ENCODE assay signal across 29 cellular contexts in the genomic region with DNA sequence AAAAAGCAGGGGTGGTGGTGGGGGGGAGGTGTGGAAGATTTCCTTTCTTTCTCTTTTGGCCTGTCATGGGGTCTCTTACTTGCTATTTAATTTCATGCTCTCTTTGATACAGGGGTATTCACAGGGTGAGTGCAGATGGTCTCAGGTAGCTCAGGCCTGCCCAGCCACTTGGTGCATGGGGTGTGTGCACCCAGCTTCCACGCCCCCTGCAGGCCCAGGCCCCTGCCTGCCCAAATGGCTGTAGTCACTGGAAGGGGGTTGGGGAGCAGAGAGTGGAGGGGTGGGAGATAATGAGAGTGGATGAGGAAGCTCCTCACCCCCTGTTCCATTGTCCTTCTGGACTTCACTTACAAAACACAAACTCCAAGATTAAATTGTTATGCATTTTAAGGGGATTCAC.
DNase-seq lines count a peak whose midpoint lies in the region; ATAC-seq, FAIRE-seq and TF ChIP-seq lines count a peak whose summit lies in the region.
"Had no signal": no experiment of that assay in that cellular context is flagged by ENCODE, and none has a peak within 500 bp of the region (broad histone marks: within the 10 kb centered on the region; RNA-seq: fewer than 3 reads in every experiment).

No MANE protein-coding gene starts in this region.

- H3K36me3 ChIP-seq in K562 (ENCODE audit: control insufficient read depth, insufficient read depth, low read length) (no peaks in the 10 kb centered on the region), keratinocyte (ENCODE audit: control insufficient read depth in 2 of 2, extremely low read depth in 1 of 2, insufficient read depth in 2 of 2, low read length in 2 of 2) (no peaks in the 10 kb centered on the region), vagina (no peaks in the 10 kb centered on the region)
- H3K36me3 ChIP-seq: BLaER1, esophagus muscularis mucosa, tibial nerve had no signal

- CTCF ChIA-PET in K562 (lab: Yijun Ruan, JAX; ENCODE audit: low intra/inter-chr PET ratio) = no interaction called here

- no peak overlapping the region for H4K8ac ChIP-seq in H9 (replicated peaks; ENCODE audit: insufficient read length, low read depth, low read length)

- TF ChIP-seq CTCF in GM12864 (IDR thresholded peaks at IDR 0.05; ENCODE audit: low read depth, low read length, missing control alignments) (peak; percentile 37), H9 (conservative IDR thresholded peaks at IDR 0.05) (peak; percentile 48; the same call in 2 of the 3 replicates), K562 (IDR thresholded peaks at IDR 0.05 in 2 of 3, conservative IDR thresholded peaks at IDR 0.05 in 1 of 3; ENCODE audit: insufficient read depth in 2 of 3, low read depth in 1 of 3, low read length in 3 of 3) (peak; percentile 43 to 50 (median 49)), keratinocyte (optimal IDR thresholded peaks at IDR 0.05 in 1 of 3, IDR thresholded peaks at IDR 0.05 in 1 of 3, conservative IDR thresholded peaks at IDR 0.05 in 1 of 3; ENCODE audit: extremely low read depth in 1 of 3, insufficient read depth in 2 of 3, low read length in 3 of 3) (peak in 2 of 3 experiments; percentile 18), vagina (IDR thresholded peaks at IDR 0.05) (no peak)

- no peak overlapping the region for H3K23ac ChIP-seq in H9 (ENCODE audit: insufficient read length, low read depth, low read length)

- peaks cover 24 to 31% of the 10 kb centered on the region in 2 experiments for H3K4me1 Mint-ChIP-seq in H9
- peaks cover 30% of the 10 kb centered on the region for H3K4me1 Mint-ChIP-seq in T-helper 2 cell treated with Interferon-gamma antibody and Interleukin-4, amounts not matched to agents 5 μg/mL and 100 μg/mL, for 36 hours (ENCODE audit: low read depth)
- H3K4me1 Mint-ChIP-seq: stimulated activated effector memory CD8-positive, alpha-beta T cell treated with anti-CD3 and anti-CD28 coated beads, Interleukin-12 subunit alpha, Interleukin-12 subunit beta, amount 100 ng/mL, for 72 hours had no signal

- no TSS peak for BruUV-seq in K562 (replicated peaks; lab: Mats Ljungman, UMichigan)

- H4K5ac ChIP-seq in H9 (ENCODE audit: insufficient read length, low read depth, low read length) = no peak overlapping the region

- peak; percentile 34 to 41 for TF ChIP-seq RAD21 in K562 (CRISPR knock-in tag; conservative IDR thresholded peaks at IDR 0.05 in 1 of 2, IDR thresholded peaks at IDR 0.05 in 1 of 2)

- H3K9ac ChIP-seq in H9 (ENCODE audit: extremely low read depth, insufficient read length, low read length) = no peak overlapping the region
- no peak overlapping the region for H3K9ac ChIP-seq in K562 (ENCODE audit: insufficient read depth in 1 of 2, low read depth in 2 of 2, low read length in 2 of 2)
- no peak overlapping the region for H3K9ac ChIP-seq in keratinocyte (ENCODE audit: control insufficient read depth, extremely low read depth, insufficient read depth, low read length)
- H3K9ac ChIP-seq: BLaER1 had no signal

- no peak overlapping the region for H3K4ac ChIP-seq in H9 (ENCODE audit: low read depth, low read length)

- no peak for TF ChIP-seq EP300 in K562 (IDR thresholded peaks at IDR 0.05; ENCODE audit: low read length)

- H4K20me1 ChIP-seq in H9 (ENCODE audit: control insufficient read depth, insufficient read depth, insufficient read length) (no peaks in the 10 kb centered on the region), K562 (replicated peaks; ENCODE audit: control insufficient read depth, insufficient read depth, low read length) (no peaks in the 10 kb centered on the region), keratinocyte (ENCODE audit: control insufficient read depth, extremely low read depth, insufficient read depth, low read length) (no peaks in the 10 kb centered on the region)
- H4K20me1 ChIP-seq: BLaER1 had no signal

- H3K27ac ChIP-seq in H9 (ENCODE audit: insufficient read length, low read depth, low read length) (no peak overlapping the region), K562 (ENCODE audit: extremely low read depth, low read depth, low read length) (no peak overlapping the region), keratinocyte (ENCODE audit: control insufficient read depth, insufficient read depth, low read length) (no peak overlapping the region), vagina (no peak overlapping the region)
- H3K27ac ChIP-seq: BLaER1, esophagus muscularis mucosa, tibial nerve had no signal

- WGBS in H9 (ENCODE audit: extremely low coverage, insufficient read length, low lambda C conversion rate) = no CpG with 5 or more reads among the region's 1 CpG
- 0% methylated on average over 1 of the region's 1 CpG for WGBS in K562 (ENCODE audit: insufficient coverage, low coverage, missing lambda C conversion rate)

- H3K79me2 ChIP-seq in H9 (ENCODE audit: insufficient read depth, low read length) (no peaks in the 10 kb centered on the region), K562 (ENCODE audit: control insufficient read depth, insufficient read depth, low read length) (no peaks in the 10 kb centered on the region), keratinocyte (ENCODE audit: control insufficient read depth, insufficient read depth, low read length) (no peaks in the 10 kb centered on the region)

- no peak overlapping the region for H4K91ac ChIP-seq in H9 (ENCODE audit: insufficient read length, low read depth, low read length)

- no peak overlapping the region for H2BK15ac ChIP-seq in H9 (ENCODE audit: low read depth, low read length)

- no peaks in the 10 kb centered on the region for H3K36me3 Mint-ChIP-seq in H9 (ENCODE audit: insufficient read depth in 1 of 3, low read depth in 3 of 3)
- H3K36me3 Mint-ChIP-seq in T-helper 2 cell treated with Interferon-gamma antibody and Interleukin-4, amounts not matched to agents 5 μg/mL and 100 μg/mL, for 36 hours (ENCODE audit: low read depth) = no peaks in the 10 kb centered on the region
- H3K36me3 Mint-ChIP-seq: IgD-negative memory B cell; memory B cell; stimulated activated effector memory CD8-positive, alpha-beta T cell treated with anti-CD3 and anti-CD28 coated beads, Interleukin-12 subunit alpha, Interleukin-12 subunit beta, amount 100 ng/mL, for 72 hours; T-cell had no signal

- no peak overlapping the region for H2BK20ac ChIP-seq in H9 (ENCODE audit: low read depth, low read length, poor library complexity, severe bottlenecking)

- H3K4me3 ChIP-seq in GM12864 (ENCODE audit: low read depth, low read length) (no peak overlapping the region), K562 (no peak overlapping the region), keratinocyte (ENCODE audit: control insufficient read depth in 2 of 3, extremely low read depth in 1 of 3, insufficient read depth in 2 of 3, low read depth in 1 of 3, low read length in 3 of 3) (no peak overlapping the region), vagina (no peak overlapping the region)
- H3K4me3 ChIP-seq: BLaER1, esophagus muscularis mucosa, tibial nerve had no signal

- H3K27me3 ChIP-seq in H9 (ENCODE audit: insufficient read depth, low read length) (no peaks in the 10 kb centered on the region), K562 (ENCODE audit: control insufficient read depth in 2 of 2, insufficient read depth in 2 of 2, low read length in 2 of 2) (no peaks in the 10 kb centered on the region), keratinocyte (ENCODE audit: control insufficient read depth, extremely low read depth, insufficient read depth, low read length) (no peaks in the 10 kb centered on the region), vagina (no peaks in the 10 kb centered on the region)
- H3K27me3 ChIP-seq: BLaER1, esophagus muscularis mucosa, tibial nerve had no signal

- in situ Hi-C loops in K562 (cut with MboI) = no loop called here

- H3K4me2 ChIP-seq in H9 (ENCODE audit: insufficient read depth, insufficient read length, low read length) (no peak overlapping the region), K562 (ENCODE audit: insufficient read depth, low read length) (no peak overlapping the region), keratinocyte (ENCODE audit: control insufficient read depth, extremely low read depth, insufficient read depth, low read depth, low read length) (no peak overlapping the region)
- H3K4me2 ChIP-seq: BLaER1 had no signal

- H2BK120ac ChIP-seq in H9 (ENCODE audit: low read depth, low read length, poor library complexity, severe bottlenecking) = no peak overlapping the region

- DNase-seq in GM12864 (ENCODE audit: low read depth) (no peak), H9 (peak; percentile 59), K562 (ENCODE audit: extremely low read depth in 1 of 4, low spot score in 3 of 4) (peak in 2 of 4 experiments; percentile 38 to 40), keratinocyte (ENCODE audit: low read depth, low spot score) (no peak), vagina (ENCODE audit: extremely low spot score in 2 of 2) (no peak), cortex of kidney (lab: John Stamatoyannopoulos, UW) (no peak)
- no peak for DNase-seq in T-helper 2 cell treated with Interferon-gamma antibody and Interleukin-4, amounts not matched to agents 5 μg/mL and 100 μg/mL, for 36 hours (ENCODE audit: low spot score)
- DNase-seq in effector CD4-positive, alpha-beta T cell = no peak
- DNase-seq: activated CD4-positive, alpha-beta T cell treated with anti-CD3 and anti-CD28 coated beads, Interleukin-2, amount 50 U/mL, for 4 hours; activated T-cell treated with anti-CD3 and anti-CD28 coated beads, Interleukin-2, amount 50 U/mL, for 48 hours; central memory CD4-positive, alpha-beta T cell; NCI-H1048; NCI-H1694; NCI-H446; NCI-H82; nephron progenitor cell; OCI-M1; stimulated activated CD4-positive, alpha-beta T cell treated with anti-CD3 and anti-CD28 coated beads, Interleukin-15, amount 100 ng/mL, for 24 hours; T-cell had no signal

- H3K9me3 Mint-ChIP-seq in H9 = no peaks in the 10 kb centered on the region
- H3K9me3 Mint-ChIP-seq in T-helper 2 cell treated with Interferon-gamma antibody and Interleukin-4, amounts not matched to agents 5 μg/mL and 100 μg/mL, for 36 hours = no peaks in the 10 kb centered on the region
- H3K9me3 Mint-ChIP-seq: dendritic cell treated with granulocyte-macrophage colony-stimulating factor and Interleukin-4, amounts not matched to agents 40 ng/mL and 50 ng/mL, for 4 days; IgD-negative memory B cell; memory B cell; nephron progenitor cell; stimulated activated effector memory CD8-positive, alpha-beta T cell treated with anti-CD3 and anti-CD28 coated beads, Interleukin-12 subunit alpha, Interleukin-12 subunit beta, amount 100 ng/mL, for 72 hours; T-cell had no signal

- FAIRE-seq in K562 (lab: Jason Lieb, UNC) (no peak), keratinocyte (lab: Jason Lieb, UNC) (no peak)
- FAIRE-seq: frontal cortex, G401.6 had no signal

- H3K9me1 ChIP-seq in K562 (ENCODE audit: control insufficient read depth, insufficient read depth, low read length) (no peaks in the 10 kb centered on the region), keratinocyte (ENCODE audit: control insufficient read depth, extremely low read depth, insufficient read depth, low read length) (no peaks in the 10 kb centered on the region)

- H3K27me3 Mint-ChIP-seq in H9 (ENCODE audit: low read depth) = no peaks in the 10 kb centered on the region
- peaks cover 4% of the 10 kb centered on the region for H3K27me3 Mint-ChIP-seq in T-helper 2 cell treated with Interferon-gamma antibody and Interleukin-4, amounts not matched to agents 5 μg/mL and 100 μg/mL, for 36 hours (ENCODE audit: low read depth)
- H3K27me3 Mint-ChIP-seq: dendritic cell treated with granulocyte-macrophage colony-stimulating factor and Interleukin-4, amounts not matched to agents 40 ng/mL and 50 ng/mL, for 4 days; IgD-negative memory B cell; memory B cell; T-cell had no signal

- no peak overlapping the region for H3K14ac ChIP-seq in H9 (ENCODE audit: insufficient read depth, low read length)

- POLR2A ChIA-PET in K562 (lab: Yijun Ruan, JAX) = no interaction called here

- no peaks in the 10 kb centered on the region for H3K23me2 ChIP-seq in H9 (ENCODE audit: insufficient read length, low read depth, low read length, poor library complexity, severe bottlenecking)

- H2AK5ac ChIP-seq in H9 (ENCODE audit: insufficient read length, low read length) = no peak overlapping the region

- peak; percentile 91 for ATAC-seq in K562
- ATAC-seq: left lobe of liver; stimulated activated effector memory CD8-positive, alpha-beta T cell treated with anti-CD3 and anti-CD28 coated beads, Interleukin-12 subunit alpha, Interleukin-12 subunit beta, amount 100 ng/mL, for 72 hours; T-cell had no signal

- TF ChIP-seq POLR2A in K562 (conservative IDR thresholded peaks at IDR 0.05) = no peak
- no peak for TF ChIP-seq POLR2A in vagina (IDR thresholded peaks at IDR 0.05)

- H3K4me1 ChIP-seq in H9 (ENCODE audit: insufficient read depth, low read length) (peaks cover 6% of the 10 kb centered on the region), K562 (replicated peaks in 1 of 2; ENCODE audit: control insufficient read depth in 2 of 2, insufficient read depth in 2 of 2, low read length in 2 of 2) (no peaks in the 10 kb centered on the region; a peak in 1 of 5 replicates), keratinocyte (ENCODE audit: control insufficient read depth, extremely low read depth, insufficient read depth, low read length) (peaks cover 49% of the 10 kb centered on the region), vagina (peaks cover 14% of the 10 kb centered on the region)

- H3K4me3 Mint-ChIP-seq in H9 = no peak overlapping the region; a peak in 1 of 5 replicates
- H3K4me3 Mint-ChIP-seq in T-helper 2 cell treated with Interferon-gamma antibody and Interleukin-4, amounts not matched to agents 5 μg/mL and 100 μg/mL, for 36 hours = no peak overlapping the region
- H3K4me3 Mint-ChIP-seq: dendritic cell treated with granulocyte-macrophage colony-stimulating factor and Interleukin-4, amounts not matched to agents 40 ng/mL and 50 ng/mL, for 4 days; IgD-negative memory B cell; memory B cell; nephron progenitor cell; stimulated activated effector memory CD8-positive, alpha-beta T cell treated with anti-CD3 and anti-CD28 coated beads, Interleukin-12 subunit alpha, Interleukin-12 subunit beta, amount 100 ng/mL, for 72 hours; T-cell had no signal

- no peak overlapping the region for H2BK12ac ChIP-seq in H9 (ENCODE audit: insufficient read length, low read depth, low read length)

- H3T11ph ChIP-seq in H9 (ENCODE audit: low read length) = no peak overlapping the region

- H3K9me3 ChIP-seq in H9 (ENCODE audit: control insufficient read depth, low read depth, low read length) (no peaks in the 10 kb centered on the region), K562 (replicated peaks; ENCODE audit: control insufficient read depth, insufficient read depth, low read depth, low read length) (no peaks in the 10 kb centered on the region), keratinocyte (ENCODE audit: control insufficient read depth, low read depth, low read length) (no peaks in the 10 kb centered on the region), vagina (no peaks in the 10 kb centered on the region)
- H3K9me3 ChIP-seq: esophagus muscularis mucosa, tibial nerve had no signal

- no peak overlapping the region for H3K56ac ChIP-seq in H9 (ENCODE audit: insufficient read length, low read depth, low read length)

- no peak overlapping the region for H3K18ac ChIP-seq in H9 (ENCODE audit: insufficient read length, low read depth, low read length)

- H3K79me1 ChIP-seq in H9 (ENCODE audit: insufficient read depth, low read depth, low read length, poor library complexity, severe bottlenecking) = no peaks in the 10 kb centered on the region

- dilution Hi-C loops in keratinocyte (cut with MboI; ENCODE audit: extremely low pct_ligation_motif_present, low sequenced_read_pairs) = no loop called here

- H3K27ac Mint-ChIP-seq in H9 = peak overlapping the region in 1 of 3 experiments; percentile 14; a peak in 1 of 7 replicates
- H3K27ac Mint-ChIP-seq in T-helper 2 cell treated with Interferon-gamma antibody and Interleukin-4, amounts not matched to agents 5 μg/mL and 100 μg/mL, for 36 hours = no peak overlapping the region
- H3K27ac Mint-ChIP-seq: dendritic cell treated with granulocyte-macrophage colony-stimulating factor and Interleukin-4, amounts not matched to agents 40 ng/mL and 50 ng/mL, for 4 days; IgD-negative memory B cell; memory B cell; nephron progenitor cell; stimulated activated effector memory CD8-positive, alpha-beta T cell treated with anti-CD3 and anti-CD28 coated beads, Interleukin-12 subunit alpha, Interleukin-12 subunit beta, amount 100 ng/mL, for 72 hours; T-cell had no signal

- H2BK5ac ChIP-seq in H9 (ENCODE audit: insufficient read length, low read length) = no peak overlapping the region

- H2AFZ ChIP-seq in H9 (ENCODE audit: low read length) = no peak overlapping the region
- H2AFZ ChIP-seq in K562 (ENCODE audit: low read depth, low read length) = no peak overlapping the region
- no peak overlapping the region for H2AFZ ChIP-seq in keratinocyte (ENCODE audit: control insufficient read depth, low read length)

- intact Hi-C loops in K562 (cut with micrococcal nuclease) = loop anchor here (10.0 kb wide), 1 partner anchor 373 kb away; no protein-coding TSS in a partner anchor
- intact Hi-C loops in vagina (cut with DNase I) = no loop called here

Comparison
In these comparisons a context has a peak if more than half of its experiments do, and no peak if none do; other contexts are left out.
1. CTCF ChIP-seq: peak in GM12864 (single experiment), H9 (single experiment), K562 (3 of 3) and keratinocyte (2 of 3); none in vagina (0 of 3).